Comparison of ENCODE assay signal across 25 cellular contexts in genomic region chr12:93674386-93674785, GRCh38.
"Had no signal": no experiment of that assay in that cellular context is flagged by ENCODE, and none has a peak within 500 bp of the region (broad histone marks: within the 10 kb centered on the region; RNA-seq: fewer than 3 reads in every experiment).

No MANE protein-coding gene starts in this region.

- DNase-seq: Kasumi-1, MM.1S, MV-4-11, NCI-H1048, NCI-H1105, NCI-H1417, NCI-H1436 treated with DMSO at 0.1 percent for 48 hours, NCI-H1694, NCI-H187 treated with DMSO at 0.1 percent for 48 hours, NCI-H2029 treated with DMSO at 0.1 percent for 48 hours, NCI-H2171 treated with DMSO at 0.1 percent for 48 hours, NCI-H345, NCI-H446 treated with DMSO at 0.1 percent for 48 hours, NCI-H510A treated with DMSO at 0.1 percent for 48 hours, NCI-H526, NCI-H748 treated with DMSO at 0.1 percent for 48 hours, Right ventricle myocardium superior, RPMI8226, SIG-M5, SK-N-SH, SW 1271 had no signal

- FAIRE-seq: HTR-8/SVneo, RCC 7860 had no signal

- H3K9me3 ChIP-seq: SK-N-SH had no signal

- H3K9ac ChIP-seq: KMS-11, SK-N-SH had no signal

- H3K27ac ChIP-seq: HL-60, KMS-11 had no signal

- H3K4me2 ChIP-seq: SK-N-SH had no signal
